In the genomic region with DNA sequence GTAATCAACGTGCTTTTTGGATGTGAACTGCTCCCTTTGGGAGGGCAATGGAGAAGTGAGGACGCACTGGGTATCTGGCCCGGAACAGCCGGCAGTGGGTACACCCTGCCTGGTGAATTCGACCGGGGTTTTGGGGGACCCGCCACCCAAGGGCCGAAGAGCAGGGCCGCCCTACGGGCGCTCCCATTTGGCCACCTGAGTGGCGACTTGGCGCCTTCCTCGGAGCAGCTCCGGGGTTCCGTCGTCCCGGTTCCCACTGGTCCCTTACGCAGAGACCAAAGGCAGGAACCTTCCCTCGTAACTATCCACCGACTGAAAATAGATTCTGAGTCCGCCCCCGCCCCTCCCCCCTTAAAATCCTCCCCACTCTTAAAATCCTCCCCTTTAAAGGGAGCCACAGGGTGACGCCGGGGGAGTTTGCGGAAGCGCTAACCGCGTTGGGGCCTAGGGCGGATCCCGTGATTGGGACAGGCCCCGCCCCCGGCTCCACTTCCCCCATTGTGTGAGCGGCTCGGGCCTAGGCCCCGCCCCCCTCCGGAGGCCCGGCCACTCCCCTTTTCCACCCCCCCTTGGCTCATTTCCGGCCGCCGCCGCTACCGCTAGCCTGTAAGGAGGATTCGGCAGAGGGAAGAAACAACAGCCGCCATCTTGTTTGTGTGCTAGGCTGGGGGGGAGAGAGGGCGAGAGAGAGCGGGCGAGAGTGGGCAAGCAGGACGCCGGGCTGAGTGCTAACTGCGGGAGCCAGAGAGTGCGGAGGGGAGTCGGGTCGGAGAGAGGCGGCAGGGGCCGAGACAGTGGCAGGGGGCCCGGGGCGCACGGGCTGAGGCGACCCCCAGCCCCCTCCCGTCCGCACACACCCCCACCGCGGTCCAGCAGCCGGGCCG, we compare ENCODE assay signal across 8 cellular contexts. TPM values are rescaled to one million over a fixed set of nuclear protein-coding genes. Genes with fewer than 3 reads are reported as not detected.
DNase-seq lines count a peak whose midpoint lies in the region; ATAC-seq lines count a peak whose summit lies in the region.

No MANE protein-coding gene starts in this region.

- ATAC-seq in GM19372 (IDR thresholded peaks at IDR 0.05; ENCODE audit: low read depth, unreplicated experiment) (peak; percentile 65), HG03521 (IDR thresholded peaks at IDR 0.05; ENCODE audit: unreplicated experiment) (peak; percentile 69), left lobe of liver (peak; percentile 91)

- DNase-seq in C1 segment of cervical spinal cord (lab: John Stamatoyannopoulos, UW) (peak; percentile 92 to 99 (median 98)), NCI-H748 (lab: John Stamatoyannopoulos, UW; ENCODE audit: unreplicated experiment) (peak; percentile 98), dedifferentiated amniotic fluid mesenchymal stem cell (ENCODE audit: extremely low spot score) (peak; percentile 97), left lobe of liver (ENCODE audit: low spot score) (peak; percentile 99)
- peak; percentile 99 for DNase-seq in activated CD4-positive, alpha-beta T cell treated with anti-CD3 and anti-CD28 coated beads, Interleukin-2, amount 50 U/mL, for 24 hours (ENCODE audit: low read depth in 1 of 2, low spot score in 1 of 2)
- peak; percentile 99 for DNase-seq in stimulated activated CD4-positive, alpha-beta T cell treated with anti-CD3 and anti-CD28 coated beads, Interleukin-2, amount 100 ng/mL, for 24 hours

RNA-seq across cellular contexts. Expression of a gene that starts 1.0 kb away (rescaled TPM):
- total RNA-seq in left lobe of liver, result 24.4 TPM

Comparison
In these comparisons a context has a peak if more than half of its experiments do, and no peak if none do; other contexts are left out.
1. Peak in every context shown above with its lines: DNase-seq and ATAC-seq.